Comparison of ENCODE assay signal across 8 cellular contexts in the genomic region with DNA sequence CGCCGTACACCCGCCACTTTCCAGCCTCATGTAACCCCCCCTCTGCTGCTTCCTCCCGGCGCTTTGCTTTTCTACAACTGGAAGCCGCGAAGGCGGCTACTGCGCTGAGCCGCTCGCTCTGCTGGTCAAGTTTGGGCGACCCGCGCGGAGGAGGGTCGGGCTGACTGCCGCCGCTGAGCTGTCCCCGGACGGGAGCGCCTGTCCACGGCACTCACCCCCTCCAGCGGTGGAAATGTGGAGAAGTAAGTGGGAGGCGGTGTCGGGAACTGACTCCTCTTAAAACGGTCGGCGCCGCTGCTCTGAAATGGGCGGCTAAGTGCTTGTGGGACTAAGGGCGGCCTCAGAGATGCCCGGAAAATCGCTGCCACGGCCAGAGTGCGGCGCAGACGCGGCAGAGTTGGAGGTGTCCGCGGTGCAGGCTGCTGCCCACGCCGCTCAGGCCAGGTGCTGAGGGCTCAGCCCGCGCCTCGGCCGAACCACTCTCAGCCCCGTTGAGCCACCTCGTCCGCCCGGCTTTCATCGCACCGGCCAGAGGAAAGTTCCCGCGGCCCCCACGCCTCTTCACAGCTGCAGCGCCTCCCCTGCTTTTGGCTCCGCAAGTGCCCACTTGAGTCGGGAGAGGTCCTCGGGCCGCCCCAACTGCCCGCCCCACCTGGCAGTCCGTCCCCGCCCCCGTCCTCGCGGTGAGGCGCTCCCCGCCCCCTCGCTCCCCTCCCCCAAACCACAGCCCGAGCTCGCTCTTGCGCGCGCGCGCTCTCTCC. TPM values are rescaled to one million over a fixed set of nuclear protein-coding genes. Genes with fewer than 3 reads are reported as not detected.
DNase-seq lines count a peak whose midpoint lies in the region; TF ChIP-seq lines count a peak whose summit lies in the region.

No MANE protein-coding gene starts in this region.

- no peaks in the 10 kb centered on the region for H3K36me3 ChIP-seq in adipocyte (ENCODE audit: control insufficient read depth, insufficient read depth, low read length, severe bottlenecking)
- H3K36me3 ChIP-seq in left ventricle myocardium inferior = no peaks in the 10 kb centered on the region

- H3K27me3 ChIP-seq in adipocyte (replicated peaks; ENCODE audit: control insufficient read depth, insufficient read depth, low read length) (peaks cover 14% of the 10 kb centered on the region), left ventricle myocardium inferior (ENCODE audit: low read depth) (peaks cover 79% of the 10 kb centered on the region)

- intact Hi-C loops in left ventricle myocardium inferior (cut with micrococcal nuclease) (no loop called here), posterior cingulate gyrus (cut with DNase I) (no loop called here)

- TF ChIP-seq CTCF in HFF-Myc (IDR thresholded peaks at IDR 0.05; ENCODE audit: low read depth, low read length, missing control alignments) (no peak), left ventricle myocardium inferior (IDR thresholded peaks at IDR 0.05; ENCODE audit: borderline replicate concordance) (no peak)

- H3K27ac ChIP-seq in left ventricle myocardium inferior (replicated peaks) = peak overlapping the region; percentile 64

- peak overlapping the region; percentile 54 for H3K9ac ChIP-seq in adipocyte (ENCODE audit: low read length)

- H3K4me3 ChIP-seq in HFF-Myc (replicated peaks; ENCODE audit: low read depth, low read length) (peak overlapping the region; percentile 15; the same call in 1 of the 2 replicates), adipocyte (ENCODE audit: low read length) (peak overlapping the region; percentile 78), left ventricle myocardium inferior (peak overlapping the region; percentile 66)

- H3K9me3 ChIP-seq in adipocyte (ENCODE audit: control insufficient read depth, low read length) (no peaks in the 10 kb centered on the region), left ventricle myocardium inferior (replicated peaks) (no peaks in the 10 kb centered on the region)

- H3K4me1 ChIP-seq in adipocyte (ENCODE audit: control insufficient read depth, insufficient read depth, low read length) (peaks cover 8% of the 10 kb centered on the region), left ventricle myocardium inferior (peaks cover 27% of the 10 kb centered on the region)

- DNase-seq in activated CD8-positive, alpha-beta memory T cell treated with anti-CD3 and anti-CD28 coated beads for 24 hours = peak; percentile 55
- DNase-seq in activated CD8-positive, alpha-beta memory T cell treated with anti-CD3 and anti-CD28 coated beads, Interleukin-2, amount 50 U/mL, for 4 hours = no peak
- DNase-seq in HFF-Myc (ENCODE audit: extremely low read depth, low read depth) = no peak
- DNase-seq in NCI-H2081 (lab: John Stamatoyannopoulos, UW) = peak; percentile 72 to 78
- peak; percentile 82 for DNase-seq in adipocyte (ENCODE audit: low read depth)
- DNase-seq in left ventricle myocardium inferior = peak; percentile 37
- DNase-seq in posterior cingulate gyrus = peak; percentile 30 to 93 (median 53)
- no peak for DNase-seq in SIG-M5 treated with dmso at 0.1 percent for 504 hours (lab: John Stamatoyannopoulos, UW; ENCODE audit: unreplicated experiment)

RNA-seq across cellular contexts. Expression of gene EPHA6, which starts 0.4 kb away (rescaled TPM):
- total RNA-seq in left ventricle myocardium inferior = 0.19 TPM

Comparison
In these comparisons a context has a peak if more than half of its experiments do, and no peak if none do; other contexts are left out.
1. DNase-seq: peak in activated CD8-positive, alpha-beta memory T cell treated with anti-CD3 and anti-CD28 coated beads for 24 hours (single experiment), NCI-H2081 (2 of 2), adipocyte (single experiment), left ventricle myocardium inferior (single experiment) and posterior cingulate gyrus (10 of 10); none in activated CD8-positive, alpha-beta memory T cell treated with anti-CD3 and anti-CD28 coated beads, Interleukin-2, amount 50 U/mL, for 4 hours (single experiment), HFF-Myc (single experiment) and SIG-M5 treated with dmso at 0.1 percent for 504 hours (single experiment).
2. H3K4me3 ChIP-seq: peak in every context shown above with its lines; median percentile 78 in adipocyte; 66 in left ventricle myocardium inferior; 15 in HFF-Myc.